ENCODE assay signal across 1 cellular context in genomic region chr5:472656-473343, GRCh38.
A peak's percentile ranks its signal among the peaks of the same experiment; 100 is the strongest.
TF ChIP-seq lines count a peak whose summit lies in the region.

No MANE protein-coding gene starts in this region.

TF ChIP-seq in H1, 55 proteins besides CTCF, POLR2A, EP300 and RAD21:
- TF ChIP-seq KDM4A (IDR thresholded peaks at IDR 0.05; ENCODE audit: low read depth, low read length, severe bottlenecking) (peak; percentile 94), TAF1 (IDR thresholded peaks at IDR 0.05; ENCODE audit: low read depth, low read length) (peak; percentile 56), NANOG (IDR thresholded peaks at IDR 0.05; ENCODE audit: insufficient read depth, low read depth, low read length, poor library complexity, severe bottlenecking) (no peak), CREB1 (IDR thresholded peaks at IDR 0.05) (peak; percentile 62; the same call in 1 of the 2 replicates), E2F6 (IDR thresholded peaks at IDR 0.05) (peak; percentile 98), POLR2AphosphoS5 (IDR thresholded peaks at IDR 0.05; ENCODE audit: low read depth, low read length) (peak; percentile 76; the same call in 1 of the 2 replicates), SIN3A (conservative IDR thresholded peaks at IDR 0.05 in 1 of 2, IDR thresholded peaks at IDR 0.05 in 1 of 2; ENCODE audit: low read depth in 1 of 2, low read length in 2 of 2) (0 out of 4 replicates have a peak, but pooled peaks of 1 of the 2 experiments have one; percentile 14), ASH2L (IDR thresholded peaks at IDR 0.05; ENCODE audit: low read length) (peak; percentile 51), BACH1 (IDR thresholded peaks at IDR 0.05; ENCODE audit: low read length) (no peak), NRF1 (IDR thresholded peaks at IDR 0.05; ENCODE audit: low read depth, low read length) (peak; percentile 73), MAX (IDR thresholded peaks at IDR 0.05) (peak; percentile 99), PHF8 (conservative IDR thresholded peaks at IDR 0.05; ENCODE audit: low read depth, low read length) (peak; percentile 62), SUZ12 (IDR thresholded peaks at IDR 0.05; ENCODE audit: low read length) (no peak)
